In genomic region chr11:116696381-116696941, GRCh38 we compare ENCODE assay signal across 14 cellular contexts.
DNase-seq lines count a peak whose midpoint lies in the region; ATAC-seq and TF ChIP-seq lines count a peak whose summit lies in the region.
"Had no signal": no experiment of that assay in that cellular context is flagged by ENCODE, and none has a peak within 500 bp of the region (broad histone marks: within the 10 kb centered on the region; RNA-seq: fewer than 3 reads in every experiment).

No MANE protein-coding gene starts in this region.

- H3K27me3 Mint-ChIP-seq in osteocyte (ENCODE audit: unreplicated experiment) = peaks cover 6% of the 10 kb centered on the region
- peaks cover 13% of the 10 kb centered on the region for H3K27me3 Mint-ChIP-seq in activated T-cell treated with anti-CD3 and anti-CD28 coated beads, Interleukin-2, amount 50 U/mL, for 4 hours (ENCODE audit: low read depth)

- DNase-seq in GDM1 (lab: John Stamatoyannopoulos, UW) (peak; percentile 37), NCI-H1092 treated with DMSO at 0.1 percent for 48 hours (lab: John Stamatoyannopoulos, UW) (peak; percentile 58), colonic mucosa (peak; percentile 22), osteocyte (ENCODE audit: extremely low spot score, unreplicated experiment) (peak; percentile 75), upper lobe of right lung (no peak), left colon (no peak)
- no peak for DNase-seq in activated T-cell treated with anti-CD3 and anti-CD28 coated beads, Interleukin-2, amount 50 U/mL, for 4 hours
- DNase-seq: COR-L47; effector CD8-positive, alpha-beta T cell; naive B cell; stimulated activated naive CD8-positive, alpha-beta T cell treated with anti-CD3 and anti-CD28 coated beads, Interleukin-15, Interleukin-2, amounts not matched to agents 100 U/mL and 50 U/mL, for 24 hours had no signal

- no peaks in the 10 kb centered on the region for H3K9me3 Mint-ChIP-seq in osteocyte (ENCODE audit: unreplicated experiment)
- no peaks in the 10 kb centered on the region for H3K9me3 Mint-ChIP-seq in activated T-cell treated with anti-CD3 and anti-CD28 coated beads, Interleukin-2, amount 50 U/mL, for 4 hours
- H3K9me3 Mint-ChIP-seq: naive B cell had no signal

- H3K4me3 Mint-ChIP-seq in osteocyte (ENCODE audit: unreplicated experiment) = no peak overlapping the region
- no peak overlapping the region for H3K4me3 Mint-ChIP-seq in activated T-cell treated with anti-CD3 and anti-CD28 coated beads, Interleukin-2, amount 50 U/mL, for 4 hours
- H3K4me3 Mint-ChIP-seq: IgD-negative memory B cell, naive B cell had no signal

- H3K9ac ChIP-seq in colonic mucosa (ENCODE audit: low read depth in 2 of 2, low read length in 2 of 2) = no peak overlapping the region

- no peaks in the 10 kb centered on the region for H3K4me1 ChIP-seq in colonic mucosa
- H3K4me1 ChIP-seq in upper lobe of right lung = no peaks in the 10 kb centered on the region

- no peaks in the 10 kb centered on the region for H3K36me3 Mint-ChIP-seq in osteocyte (ENCODE audit: unreplicated experiment)
- no peaks in the 10 kb centered on the region for H3K36me3 Mint-ChIP-seq in activated T-cell treated with anti-CD3 and anti-CD28 coated beads, Interleukin-2, amount 50 U/mL, for 4 hours (ENCODE audit: insufficient read depth)
- H3K36me3 Mint-ChIP-seq: IgD-negative memory B cell, naive B cell had no signal

- ATAC-seq in upper lobe of right lung (no peak), left colon (no peak), GM19023 (IDR thresholded peaks at IDR 0.05; ENCODE audit: unreplicated experiment) (no peak)
- ATAC-seq in activated T-cell treated with anti-CD3 and anti-CD28 coated beads, Interleukin-2, amount 50 U/mL, for 4 hours = no peak
- ATAC-seq: stimulated activated naive CD8-positive, alpha-beta T cell treated with anti-CD3 and anti-CD28 coated beads, Interleukin-15, Interleukin-2, amounts not matched to agents 100 U/mL and 50 U/mL, for 24 hours had no signal

- no peak overlapping the region for H3K27ac Mint-ChIP-seq in osteocyte (ENCODE audit: unreplicated experiment)
- H3K27ac Mint-ChIP-seq: IgD-negative memory B cell, naive B cell had no signal

- H3K9me3 ChIP-seq in colonic mucosa (no peaks in the 10 kb centered on the region), upper lobe of right lung (no peaks in the 10 kb centered on the region)

- TF ChIP-seq CTCF in colonic mucosa (IDR thresholded peaks at IDR 0.05) = no peak
- no peak for TF ChIP-seq CTCF in osteocyte (IDR thresholded peaks at IDR 0.05)
- no peak for TF ChIP-seq CTCF in upper lobe of right lung (IDR thresholded peaks at IDR 0.05)

- H3K36me3 ChIP-seq in colonic mucosa (no peaks in the 10 kb centered on the region), upper lobe of right lung (no peaks in the 10 kb centered on the region)

- H3K4me3 ChIP-seq in colonic mucosa (no peak overlapping the region), upper lobe of right lung (no peak overlapping the region)
- H3K4me3 ChIP-seq: SK-N-MC had no signal

- H3K27me3 ChIP-seq in colonic mucosa (no peaks in the 10 kb centered on the region), upper lobe of right lung (no peaks in the 10 kb centered on the region)

- intact Hi-C loops in colonic mucosa (cut with DNase I) = no loop called here
- intact Hi-C loops in upper lobe of right lung (cut with DNase I) = no loop called here
- intact Hi-C loops in left colon (cut with DNase I, micrococcal nuclease) = no loop called here

- no peaks in the 10 kb centered on the region for H3K4me1 Mint-ChIP-seq in osteocyte (ENCODE audit: unreplicated experiment)
- H3K4me1 Mint-ChIP-seq in activated T-cell treated with anti-CD3 and anti-CD28 coated beads, Interleukin-2, amount 50 U/mL, for 4 hours (ENCODE audit: low read depth) = no peaks in the 10 kb centered on the region
- H3K4me1 Mint-ChIP-seq: IgD-negative memory B cell had no signal

- H3K27ac ChIP-seq in colonic mucosa = no peak overlapping the region
- no peak overlapping the region for H3K27ac ChIP-seq in upper lobe of right lung
- H3K27ac ChIP-seq: SK-N-MC had no signal

Comparison
In these comparisons a context has a peak if more than half of its experiments do, and no peak if none do; other contexts are left out.
1. DNase-seq: peak in GDM1 (single experiment), NCI-H1092 treated with DMSO at 0.1 percent for 48 hours (single experiment), colonic mucosa (single experiment) and osteocyte (single experiment); none in upper lobe of right lung (single experiment), left colon (0 of 2) and activated T-cell treated with anti-CD3 and anti-CD28 coated beads, Interleukin-2, amount 50 U/mL, for 4 hours (single experiment).